In the genomic region with DNA sequence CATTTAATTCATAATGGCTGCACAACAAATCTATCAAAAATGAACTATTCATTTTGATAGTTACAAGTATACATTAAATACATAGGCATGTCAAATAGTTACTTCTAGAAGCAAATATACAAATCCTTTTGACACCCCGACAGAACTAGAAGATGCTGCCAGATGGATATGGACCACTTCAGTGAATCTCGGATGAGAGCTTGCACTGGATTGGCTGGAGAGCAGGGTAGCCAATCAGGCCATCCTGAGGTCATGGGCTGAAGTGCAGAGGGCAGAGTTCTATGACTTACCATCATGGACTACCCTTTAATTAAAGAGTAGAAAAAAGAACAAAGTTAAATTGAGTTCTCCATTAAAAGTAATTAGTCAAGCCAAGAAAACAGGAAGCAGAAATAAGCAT, we compare ENCODE assay signal across 1 cellular context.
TF ChIP-seq lines count a peak whose summit lies in the region.

No MANE protein-coding gene starts in this region.

TF ChIP-seq in GM23338, 12 proteins besides CTCF, POLR2A, EP300 and RAD21:
- TF ChIP-seq, protein P1, sequence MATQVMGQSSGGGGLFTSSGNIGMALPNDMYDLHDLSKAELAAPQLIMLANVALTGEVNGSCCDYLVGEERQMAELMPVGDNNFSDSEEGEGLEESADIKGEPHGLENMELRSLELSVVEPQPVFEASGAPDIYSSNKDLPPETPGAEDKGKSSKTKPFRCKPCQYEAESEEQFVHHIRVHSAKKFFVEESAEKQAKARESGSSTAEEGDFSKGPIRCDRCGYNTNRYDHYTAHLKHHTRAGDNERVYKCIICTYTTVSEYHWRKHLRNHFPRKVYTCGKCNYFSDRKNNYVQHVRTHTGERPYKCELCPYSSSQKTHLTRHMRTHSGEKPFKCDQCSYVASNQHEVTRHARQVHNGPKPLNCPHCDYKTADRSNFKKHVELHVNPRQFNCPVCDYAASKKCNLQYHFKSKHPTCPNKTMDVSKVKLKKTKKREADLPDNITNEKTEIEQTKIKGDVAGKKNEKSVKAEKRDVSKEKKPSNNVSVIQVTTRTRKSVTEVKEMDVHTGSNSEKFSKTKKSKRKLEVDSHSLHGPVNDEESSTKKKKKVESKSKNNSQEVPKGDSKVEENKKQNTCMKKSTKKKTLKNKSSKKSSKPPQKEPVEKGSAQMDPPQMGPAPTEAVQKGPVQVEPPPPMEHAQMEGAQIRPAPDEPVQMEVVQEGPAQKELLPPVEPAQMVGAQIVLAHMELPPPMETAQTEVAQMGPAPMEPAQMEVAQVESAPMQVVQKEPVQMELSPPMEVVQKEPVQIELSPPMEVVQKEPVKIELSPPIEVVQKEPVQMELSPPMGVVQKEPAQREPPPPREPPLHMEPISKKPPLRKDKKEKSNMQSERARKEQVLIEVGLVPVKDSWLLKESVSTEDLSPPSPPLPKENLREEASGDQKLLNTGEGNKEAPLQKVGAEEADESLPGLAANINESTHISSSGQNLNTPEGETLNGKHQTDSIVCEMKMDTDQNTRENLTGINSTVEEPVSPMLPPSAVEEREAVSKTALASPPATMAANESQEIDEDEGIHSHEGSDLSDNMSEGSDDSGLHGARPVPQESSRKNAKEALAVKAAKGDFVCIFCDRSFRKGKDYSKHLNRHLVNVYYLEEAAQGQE (IDR thresholded peaks at IDR 0.05; ENCODE audit: unreplicated experiment): no peak
